ENCODE assay signal across 8 cellular contexts in genomic region chr10:98030093-98030821, GRCh38. TPM values are rescaled to one million over a fixed set of nuclear protein-coding genes. Genes with fewer than 3 reads are reported as not detected.
A peak's percentile ranks its signal among the peaks of the same experiment; 100 is the strongest.
DNase-seq lines count a peak whose midpoint lies in the region; ATAC-seq and TF ChIP-seq lines count a peak whose summit lies in the region.

A gene with protein sequence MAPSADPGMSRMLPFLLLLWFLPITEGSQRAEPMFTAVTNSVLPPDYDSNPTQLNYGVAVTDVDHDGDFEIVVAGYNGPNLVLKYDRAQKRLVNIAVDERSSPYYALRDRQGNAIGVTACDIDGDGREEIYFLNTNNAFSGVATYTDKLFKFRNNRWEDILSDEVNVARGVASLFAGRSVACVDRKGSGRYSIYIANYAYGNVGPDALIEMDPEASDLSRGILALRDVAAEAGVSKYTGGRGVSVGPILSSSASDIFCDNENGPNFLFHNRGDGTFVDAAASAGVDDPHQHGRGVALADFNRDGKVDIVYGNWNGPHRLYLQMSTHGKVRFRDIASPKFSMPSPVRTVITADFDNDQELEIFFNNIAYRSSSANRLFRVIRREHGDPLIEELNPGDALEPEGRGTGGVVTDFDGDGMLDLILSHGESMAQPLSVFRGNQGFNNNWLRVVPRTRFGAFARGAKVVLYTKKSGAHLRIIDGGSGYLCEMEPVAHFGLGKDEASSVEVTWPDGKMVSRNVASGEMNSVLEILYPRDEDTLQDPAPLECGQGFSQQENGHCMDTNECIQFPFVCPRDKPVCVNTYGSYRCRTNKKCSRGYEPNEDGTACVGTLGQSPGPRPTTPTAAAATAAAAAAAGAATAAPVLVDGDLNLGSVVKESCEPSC (minus strand): TSS chr10:98030621. CDS start chr10:98030472, 149 bp downstream.

- TF ChIP-seq POLR2A in thyroid gland (IDR thresholded peaks at IDR 0.05) = peak in 1 of 2 donors; percentile 68

- H3K4me1 ChIP-seq in thyroid gland = peaks cover 12 to 16% of the 10 kb centered on the region in 2 donors

- TF ChIP-seq CTCF in dorsolateral prefrontal cortex (IDR thresholded peaks at IDR 0.05 in 54 of 56, conservative IDR thresholded peaks at IDR 0.05 in 2 of 56; ENCODE audit: low read depth in 1 of 56, partially characterized antibody in 56 of 56) (peak in 31 of 56 donors; percentile 6 to 63 (median 30)), thyroid gland (IDR thresholded peaks at IDR 0.05) (peak in 1 of 6 experiments; percentile 8)

- peak within 1 kb of the TSS; percentile 47 to 78 (median 66) for H3K4me3 ChIP-seq in dorsolateral prefrontal cortex
- peak within 1 kb of the TSS in 2 of 3 donors; percentile 6 to 38 for H3K4me3 ChIP-seq in thyroid gland (replicated peaks in 1 of 3)

- peaks cover 0 to 22% (median 0%) of the 10 kb centered on the region in 45 donors for H3K27me3 ChIP-seq in dorsolateral prefrontal cortex
- H3K27me3 ChIP-seq in thyroid gland = peaks cover 6% of the 10 kb centered on the region

- 0% methylated on average over 2 of the region's 86 CpGs; no CpG with 5 or more reads in 1 of the 2 donors for WGBS in thyroid gland, 2 donors

- intact Hi-C loops in dorsolateral prefrontal cortex (cut with DNase I) = loop anchor here (1.0 to 2.0 kb wide), 3 partner anchors 17 to 114 kb away; no protein-coding TSS in a partner anchor
- intact Hi-C loops in thyroid gland (cut with DNase I) = no loop called here

- ATAC-seq in GM21723 (IDR thresholded peaks at IDR 0.05; ENCODE audit: unreplicated experiment) = no peak
- ATAC-seq in GM19452 (IDR thresholded peaks at IDR 0.05; ENCODE audit: unreplicated experiment) = no peak

- peak; percentile 82 for DNase-seq in COLO668 (lab: John Stamatoyannopoulos, UW; ENCODE audit: unreplicated experiment)
- DNase-seq in NCI-H1694 treated with DMSO at 0.1 percent for 48 hours (lab: John Stamatoyannopoulos, UW) = peak; percentile 80
- DNase-seq in dorsolateral prefrontal cortex = peak; percentile 79 to 92 (median 86)
- DNase-seq in lung microvascular endothelial cell (ENCODE audit: low read depth in 2 of 2) = peak; percentile 10 to 60
- peak; percentile 61 to 75 for DNase-seq in thyroid gland
- no peak for DNase-seq in SKM-1 (lab: John Stamatoyannopoulos, UW; ENCODE audit: unreplicated experiment)

- H3K9me3 ChIP-seq in thyroid gland = no peaks in the 10 kb centered on the region

- H3K27ac ChIP-seq in dorsolateral prefrontal cortex (peak within 1 kb of the TSS in 52 of 59 donors; percentile 28 to 87 (median 74)), thyroid gland (no peak within 1 kb of the TSS)

- H3K36me3 ChIP-seq in thyroid gland = no peaks in the 10 kb centered on the region

RNA-seq across cellular contexts. Expression of the gene that starts here (rescaled TPM):
- total RNA-seq in dorsolateral prefrontal cortex = 10 to 100 TPM; 13.6 to 61.1 (median 37.8) TPM
- 2.0 and 2.2 TPM in 2 replicates for total RNA-seq in lung microvascular endothelial cell
- 1 to 10 TPM; 2.6 to 7.3 (median 3.7) TPM for total RNA-seq in thyroid gland

Comparison
In these comparisons a context has a peak if more than half of its experiments do, and no peak if none do; other contexts are left out.
1. H3K27ac ChIP-seq: peak in dorsolateral prefrontal cortex (52 of 59); none in thyroid gland (0 of 3).